Comparison of ENCODE assay signal across 20 cellular contexts in the genomic region with DNA sequence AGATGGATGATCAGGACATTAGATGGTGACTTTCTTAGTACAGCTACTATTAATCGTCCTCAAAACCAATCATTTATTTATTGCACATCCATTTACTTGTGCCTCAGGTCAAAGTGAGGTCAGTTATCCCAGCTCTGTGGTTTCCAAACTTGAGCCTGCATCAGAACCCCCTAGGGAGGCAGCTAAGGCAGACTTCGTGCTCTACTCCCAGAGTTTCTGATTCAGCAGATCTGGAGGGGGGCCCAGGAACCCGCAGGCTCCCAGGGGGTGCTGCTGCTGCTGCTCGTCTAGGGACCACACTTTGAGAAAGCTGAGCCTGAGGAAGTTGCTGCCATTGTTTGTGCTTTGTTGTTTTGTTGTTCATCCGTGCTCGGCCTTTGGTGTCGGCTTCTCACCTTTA. TPM values are rescaled to one million over a fixed set of nuclear protein-coding genes. Genes with fewer than 3 reads are reported as not detected.
A peak's percentile ranks its signal among the peaks of the same experiment; 100 is the strongest.
DNase-seq lines count a peak whose midpoint lies in the region; ATAC-seq and TF ChIP-seq lines count a peak whose summit lies in the region.
"Had no signal": no experiment of that assay in that cellular context is flagged by ENCODE, and none has a peak within 500 bp of the region (broad histone marks: within the 10 kb centered on the region; RNA-seq: fewer than 3 reads in every experiment).

No MANE protein-coding gene starts in this region.

- ATAC-seq in Right ventricle myocardium inferior (peak; percentile 34), T-cell (replicated peaks in 1 of 4) (no peak), HG02884 (IDR thresholded peaks at IDR 0.05; ENCODE audit: unreplicated experiment) (no peak)
- no peak for ATAC-seq in stimulated activated naive CD8-positive, alpha-beta T cell treated with anti-CD3 and anti-CD28 coated beads, Interleukin-15, Interleukin-2, amounts not matched to agents 100 U/mL and 50 U/mL, for 24 hours
- ATAC-seq: K562 had no signal

- peaks cover 16 to 21% (median 17%) of the 10 kb centered on the region in 3 donors for H3K4me1 Mint-ChIP-seq in T-cell
- H3K4me1 Mint-ChIP-seq: H9 had no signal

- DNase-seq in Right ventricle myocardium inferior (ENCODE audit: missing footprints) (no peak), cardiac septum (ENCODE audit: low spot score) (no peak), T-cell (no peak), fibroblast of the aortic adventitia (ENCODE audit: low read depth) (peak; percentile 24), stromal cell of bone marrow (ENCODE audit: low read depth) (peak; percentile 72), NCI-H2196 treated with DMSO at 0.1 percent for 48 hours (lab: John Stamatoyannopoulos, UW; ENCODE audit: unreplicated experiment) (no peak)
- DNase-seq in stimulated activated naive CD8-positive, alpha-beta T cell treated with anti-CD3 and anti-CD28 coated beads, Interleukin-15, Interleukin-2, amounts not matched to agents 100 U/mL and 50 U/mL, for 24 hours: no peak
- DNase-seq: Calu3; CD4-positive, CD25-positive, alpha-beta regulatory T cell; DMS79 treated with DMSO at 0.1 percent for 48 hours; H9; MV-4-11; NCI-H1417; NCI-H187 treated with DMSO at 0.1 percent for 48 hours; NCI-H2171; NCI-H446 treated with DMSO at 0.1 percent for 48 hours; NK-92 treated with Interleukin-12 subunit alpha and Interleukin-12 subunit beta, amount 100 ng/mL, for 24 hours; SIG-M5 had no signal

- no peaks in the 10 kb centered on the region for H3K27me3 Mint-ChIP-seq in T-cell
- H3K27me3 Mint-ChIP-seq: CD4-positive, CD25-positive, alpha-beta regulatory T cell had no signal

- no peak overlapping the region for H3K4me3 Mint-ChIP-seq in T-cell
- H3K4me3 Mint-ChIP-seq: CD4-positive, CD25-positive, alpha-beta regulatory T cell; H9 had no signal

- H3K4me3 ChIP-seq in fibroblast of the aortic adventitia (ENCODE audit: low read depth, low read length): no peak overlapping the region
- H3K4me3 ChIP-seq: K562 had no signal

- intact Hi-C loops in Right ventricle myocardium inferior (cut with DNase I): no loop called here
- intact Hi-C loops in cardiac septum (cut with DNase I): no loop called here

- peaks cover 80% of the 10 kb centered on the region for H3K36me3 Mint-ChIP-seq in T-cell

- no peaks in the 10 kb centered on the region for H3K9me3 Mint-ChIP-seq in T-cell
- H3K9me3 Mint-ChIP-seq: CD4-positive, CD25-positive, alpha-beta regulatory T cell; H9 had no signal

- H3K27ac Mint-ChIP-seq in T-cell: peak overlapping the region; percentile 8 to 44

- TF ChIP-seq CTCF in fibroblast of the aortic adventitia (IDR thresholded peaks at IDR 0.05; ENCODE audit: insufficient read depth, low read length): no peak

- CTCF ChIA-PET in T-cell (lab: Charles Lee): no interaction called here

- POLR2A ChIA-PET in T-cell (lab: Charles Lee): interaction anchor here in 1 of 2 donors (0.7 kb wide), 1 partner anchor 26 kb away, joined by 3 read pairs; no protein-coding TSS in a partner anchor

RNA-seq across cellular contexts. Expression of gene CLEC18B, which starts 44.0 kb away (rescaled TPM):
- total RNA-seq in Right ventricle myocardium inferior: 0.51 TPM
- total RNA-seq in cardiac septum: 0.38 TPM
- 1 to 10 TPM in 4 of 5 donors, under 1 TPM in 1; 0.79 to 6.2 (median 3.4) TPM for total RNA-seq in T-cell
- not detected in 2 replicates for total RNA-seq in fibroblast of the aortic adventitia (ENCODE audit: low replicate concordance)

Comparison
In these comparisons a context has a peak if more than half of its experiments do, and no peak if none do; other contexts are left out.
1. DNase-seq: peak in fibroblast of the aortic adventitia (single experiment) and stromal cell of bone marrow (single experiment); none in Right ventricle myocardium inferior (single experiment), cardiac septum (single experiment), T-cell (0 of 34), stimulated activated naive CD8-positive, alpha-beta T cell treated with anti-CD3 and anti-CD28 coated beads, Interleukin-15, Interleukin-2, amounts not matched to agents 100 U/mL and 50 U/mL, for 24 hours (single experiment) and NCI-H2196 treated with DMSO at 0.1 percent for 48 hours (single experiment).